In the genomic region with DNA sequence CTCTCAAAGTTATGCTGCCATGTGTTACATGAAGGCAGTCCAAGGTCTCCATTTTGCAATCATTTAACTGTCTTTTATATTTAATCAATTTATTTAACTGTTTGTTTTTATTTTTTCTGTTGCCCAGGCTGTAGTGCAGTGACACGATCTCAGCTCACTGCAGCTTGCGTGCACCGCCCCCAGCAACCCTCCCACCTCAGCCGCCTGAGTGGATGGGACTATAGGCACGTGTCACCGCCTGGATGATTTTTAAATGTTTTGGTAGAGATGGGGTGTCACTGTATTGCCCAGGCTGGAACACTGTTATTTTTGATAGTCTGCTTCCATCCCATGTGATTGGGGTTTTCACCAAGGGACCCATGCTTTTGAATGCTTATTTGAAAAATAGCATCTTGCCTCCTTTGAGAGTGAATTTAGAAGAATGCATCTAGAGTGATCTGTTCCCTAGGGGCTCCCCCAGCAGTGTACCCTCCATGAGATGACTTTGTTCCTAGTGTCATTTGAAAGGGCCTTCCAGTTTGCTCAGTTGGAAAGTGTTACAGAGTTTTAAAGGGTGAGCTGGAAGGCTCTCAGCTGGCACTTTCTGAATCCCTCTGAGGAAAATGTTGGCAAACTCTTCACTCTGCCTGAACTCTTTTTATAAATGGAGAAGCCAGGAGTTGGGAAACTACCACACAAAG, we compare ENCODE assay signal across 12 cellular contexts.
DNase-seq lines count a peak whose midpoint lies in the region; ATAC-seq and TF ChIP-seq lines count a peak whose summit lies in the region.
"Had no signal": no experiment of that assay in that cellular context is flagged by ENCODE, and none has a peak within 500 bp of the region (broad histone marks: within the 10 kb centered on the region; RNA-seq: fewer than 3 reads in every experiment).

No MANE protein-coding gene starts in this region.

- H3K27ac Mint-ChIP-seq in MCF 10A (ENCODE audit: low read depth, unreplicated experiment) (peak overlapping the region; percentile 48), immature natural killer cell (peak overlapping the region in 4 of 6 donors; percentile 10 to 25 (median 18))
- peak overlapping the region; percentile 67 for H3K27ac Mint-ChIP-seq in activated naive CD8-positive, alpha-beta T cell
- peak overlapping the region; percentile 8 to 87 for H3K27ac Mint-ChIP-seq in stimulated activated naive CD8-positive, alpha-beta T cell treated with anti-CD3 and anti-CD28 coated beads, Interleukin-15, amount 100 ng/mL, for 72 hours
- H3K27ac Mint-ChIP-seq: progenitor cell of endocrine pancreas had no signal

- no peak for ATAC-seq in stimulated activated naive CD8-positive, alpha-beta T cell treated with anti-CD3 and anti-CD28 coated beads, Interleukin-15, amount 100 ng/mL, for 72 hours
- no peak for ATAC-seq in HG03521 (IDR thresholded peaks at IDR 0.05; ENCODE audit: unreplicated experiment)
- ATAC-seq in GM21390 (IDR thresholded peaks at IDR 0.05; ENCODE audit: unreplicated experiment), result no peak

- intact Hi-C loops in MCF 10A (cut with micrococcal nuclease) (no loop called here), breast epithelium (cut with DNase I; ENCODE audit: low total_unique reads) (no loop called here)

- no peak for TF ChIP-seq CTCF in MCF 10A (IDR thresholded peaks at IDR 0.05; ENCODE audit: unreplicated experiment)
- TF ChIP-seq CTCF in breast epithelium (IDR thresholded peaks at IDR 0.05), result no peak
- TF ChIP-seq CTCF in Peyer's patch (IDR thresholded peaks at IDR 0.05), result no peak

- H3K27ac ChIP-seq in breast epithelium (no peak overlapping the region), Peyer's patch (peak overlapping the region in 1 of 4 donors; percentile 5)
- H3K27ac ChIP-seq: PC-9, uterus had no signal

- no TSS peak for BruUV-seq in MCF 10A (replicated peaks; lab: Mats Ljungman, UMichigan)

- POLR2A ChIA-PET in MCF 10A (lab: Yijun Ruan, JAX), result interaction anchor here (0.9 kb wide), 1 partner anchor 142 kb away, joined by 3 read pairs; no protein-coding TSS in a partner anchor

- TF ChIP-seq POLR2A in breast epithelium (IDR thresholded peaks at IDR 0.05), result no peak
- no peak for TF ChIP-seq POLR2A in Peyer's patch (IDR thresholded peaks at IDR 0.05)

- DNase-seq in MCF 10A (ENCODE audit: unreplicated experiment), result no peak
- no peak for DNase-seq in breast epithelium (ENCODE audit: low spot score in 2 of 2)
- no peak for DNase-seq in immature natural killer cell
- no peak for DNase-seq in stimulated activated naive CD8-positive, alpha-beta T cell treated with anti-CD3 and anti-CD28 coated beads, Interleukin-15, amount 100 ng/mL, for 72 hours
- DNase-seq in Peyer's patch, result no peak
- DNase-seq: NCI-H1930, PC-9, uterus had no signal

- H3K9me3 ChIP-seq in breast epithelium, result no peaks in the 10 kb centered on the region
- H3K9me3 ChIP-seq in Peyer's patch, result no peaks in the 10 kb centered on the region
- H3K9me3 ChIP-seq: uterus had no signal

- no peak overlapping the region for H3K4me3 Mint-ChIP-seq in MCF 10A (ENCODE audit: unreplicated experiment)
- H3K4me3 Mint-ChIP-seq in activated naive CD8-positive, alpha-beta T cell, result peak overlapping the region; percentile 9
- no peak overlapping the region for H3K4me3 Mint-ChIP-seq in immature natural killer cell
- peak overlapping the region; percentile 36 to 53 for H3K4me3 Mint-ChIP-seq in stimulated activated naive CD8-positive, alpha-beta T cell treated with anti-CD3 and anti-CD28 coated beads, Interleukin-15, amount 100 ng/mL, for 72 hours

- H3K27me3 ChIP-seq in breast epithelium (no peaks in the 10 kb centered on the region), Peyer's patch (no peaks in the 10 kb centered on the region)
- H3K27me3 ChIP-seq: uterus had no signal

- no peaks in the 10 kb centered on the region for H3K27me3 Mint-ChIP-seq in MCF 10A (ENCODE audit: insufficient read depth, unreplicated experiment)
- H3K27me3 Mint-ChIP-seq in activated naive CD8-positive, alpha-beta T cell, result no peaks in the 10 kb centered on the region
- H3K27me3 Mint-ChIP-seq in immature natural killer cell (ENCODE audit: low read depth in 3 of 3), result peaks cover 0 to 7% (median 2%) of the 10 kb centered on the region in 3 donors
- no peaks in the 10 kb centered on the region for H3K27me3 Mint-ChIP-seq in stimulated activated naive CD8-positive, alpha-beta T cell treated with anti-CD3 and anti-CD28 coated beads, Interleukin-15, amount 100 ng/mL, for 72 hours
- H3K27me3 Mint-ChIP-seq: progenitor cell of endocrine pancreas had no signal

- H3K9me3 Mint-ChIP-seq in MCF 10A (ENCODE audit: unreplicated experiment) (no peaks in the 10 kb centered on the region), immature natural killer cell (no peaks in the 10 kb centered on the region)
- H3K9me3 Mint-ChIP-seq in activated naive CD8-positive, alpha-beta T cell (ENCODE audit: low read depth), result no peaks in the 10 kb centered on the region
- H3K9me3 Mint-ChIP-seq in stimulated activated naive CD8-positive, alpha-beta T cell treated with anti-CD3 and anti-CD28 coated beads, Interleukin-15, amount 100 ng/mL, for 72 hours, result no peaks in the 10 kb centered on the region

- H3K4me3 ChIP-seq in breast epithelium (no peak overlapping the region), Peyer's patch (no peak overlapping the region)
- H3K4me3 ChIP-seq: PC-9, uterus had no signal

- H3K36me3 Mint-ChIP-seq in MCF 10A (ENCODE audit: insufficient read depth, unreplicated experiment) (peaks cover 10% of the 10 kb centered on the region), immature natural killer cell (no peaks in the 10 kb centered on the region)
- no peaks in the 10 kb centered on the region for H3K36me3 Mint-ChIP-seq in activated naive CD8-positive, alpha-beta T cell

- H3K36me3 ChIP-seq in breast epithelium, result no peaks in the 10 kb centered on the region
- no peaks in the 10 kb centered on the region for H3K36me3 ChIP-seq in Peyer's patch
- H3K36me3 ChIP-seq: uterus had no signal

- CTCF ChIA-PET in MCF 10A (lab: Yijun Ruan, JAX), result interaction anchor here (0.6 to 2.8 kb wide), 9 partner anchors 10 to 769 kb away, joined by 3 to 12 read pairs (median 5); no protein-coding TSS in a partner anchor

- H3K4me1 Mint-ChIP-seq in MCF 10A (ENCODE audit: insufficient read depth, unreplicated experiment) (peaks cover 36% of the 10 kb centered on the region), immature natural killer cell (peaks cover 82 to 97% of the 10 kb centered on the region in 2 donors)
- H3K4me1 Mint-ChIP-seq in activated naive CD8-positive, alpha-beta T cell (ENCODE audit: low read depth), result peaks cover 75% of the 10 kb centered on the region
- H3K4me1 Mint-ChIP-seq in stimulated activated naive CD8-positive, alpha-beta T cell treated with anti-CD3 and anti-CD28 coated beads, Interleukin-15, amount 100 ng/mL, for 72 hours, result peaks cover 89% of the 10 kb centered on the region

- H3K4me1 ChIP-seq in breast epithelium (peaks cover 0 to 9% of the 10 kb centered on the region in 2 donors), Peyer's patch (peaks cover 0 to 24% (median 5%) of the 10 kb centered on the region in 4 donors)

Comparison
In these comparisons a context has a peak if more than half of its experiments do, and no peak if none do; other contexts are left out.
1. H3K4me3 Mint-ChIP-seq: peak in activated naive CD8-positive, alpha-beta T cell (single experiment) and stimulated activated naive CD8-positive, alpha-beta T cell treated with anti-CD3 and anti-CD28 coated beads, Interleukin-15, amount 100 ng/mL, for 72 hours (2 of 2); none in MCF 10A (single experiment) and immature natural killer cell (0 of 5).
2. Peak in every context shown above with its lines, with median percentiles within 50 percentile points of each other: H3K27ac Mint-ChIP-seq.